In the genomic region with DNA sequence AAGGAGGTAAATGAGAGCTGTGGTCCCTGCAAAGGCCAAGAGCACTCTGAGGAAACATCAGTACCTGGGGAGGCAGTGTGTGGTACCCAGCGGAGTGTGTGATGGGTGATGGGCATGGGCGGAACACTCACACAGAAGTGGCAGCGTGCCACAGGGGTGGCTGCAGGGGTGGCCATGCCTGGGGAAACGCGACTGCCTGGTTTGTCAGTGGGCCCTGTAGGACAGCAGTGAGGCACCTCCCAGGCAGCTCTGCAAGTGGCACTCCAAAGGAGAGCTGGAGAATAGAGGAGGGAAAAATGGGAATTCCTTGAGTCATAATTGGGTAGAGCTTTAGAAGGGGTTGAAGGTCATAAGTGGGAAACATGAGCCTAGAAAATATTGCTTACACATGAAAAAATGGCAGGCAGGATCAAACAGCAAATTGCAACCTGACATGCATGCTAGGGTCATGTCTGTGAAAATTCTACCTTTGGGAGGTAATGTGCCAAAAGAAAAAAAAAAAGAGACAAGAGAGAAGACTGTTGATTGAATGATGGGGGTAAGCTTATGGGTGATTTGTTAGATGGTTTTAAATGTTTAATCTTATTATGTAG, we compare ENCODE assay signal across 13 cellular contexts.
A peak's percentile ranks its signal among the peaks of the same experiment; 100 is the strongest.
DNase-seq lines count a peak whose midpoint lies in the region; ATAC-seq and TF ChIP-seq lines count a peak whose summit lies in the region.
"Had no signal": no experiment of that assay in that cellular context is flagged by ENCODE, and none has a peak within 500 bp of the region (broad histone marks: within the 10 kb centered on the region; RNA-seq: fewer than 3 reads in every experiment).

No MANE protein-coding gene starts in this region.

- no peaks in the 10 kb centered on the region for H3K79me1 ChIP-seq in trophoblast cell (ENCODE audit: low read length)

- H4K12ac ChIP-seq in trophoblast cell (ENCODE audit: low read depth, low read length), result no peak overlapping the region

- TF ChIP-seq CTCF in Caco-2 (IDR thresholded peaks at IDR 0.05; ENCODE audit: insufficient read depth in 1 of 2, low read depth in 1 of 2, low read length in 1 of 2, severe bottlenecking in 1 of 2, unreplicated experiment in 1 of 2) (no peak), PC-3 (conservative IDR thresholded peaks at IDR 0.05; ENCODE audit: low read depth, low read length) (no peak)

- no peak overlapping the region for H3K14ac ChIP-seq in trophoblast cell (ENCODE audit: low read length)

- H3K4ac ChIP-seq in trophoblast cell (ENCODE audit: low read depth, low read length), result no peak overlapping the region

- intact Hi-C loops in Caco-2 (cut with micrococcal nuclease; ENCODE audit: unreplicated experiment), result loop anchor here (5.0 kb wide), 2 partner anchors 69 to 901 kb away; no protein-coding TSS in a partner anchor
- intact Hi-C loops in PC-3 (cut with micrococcal nuclease), result loop anchor here (5.0 kb wide), 2 partner anchors 114 to 916 kb away; no protein-coding TSS in a partner anchor

- no peaks in the 10 kb centered on the region for H3K36me3 ChIP-seq in Caco-2 (ENCODE audit: control insufficient read depth, insufficient read depth, low read length)
- no peaks in the 10 kb centered on the region for H3K36me3 ChIP-seq in PC-3 (ENCODE audit: low read depth, low read length)
- H3K36me3 ChIP-seq in trophoblast cell (ENCODE audit: control insufficient read depth in 1 of 2, insufficient read depth in 2 of 2, low read length in 2 of 2), result no peaks in the 10 kb centered on the region
- H3K36me3 ChIP-seq: BE2C had no signal

- H3F3A ChIP-seq in PC-3 (ENCODE audit: low read length, unreplicated experiment), result no peaks in the 10 kb centered on the region

- H3K27me3 Mint-ChIP-seq in Caco-2 (ENCODE audit: insufficient read depth, unreplicated experiment), result peaks cover 4% of the 10 kb centered on the region
- H3K27me3 Mint-ChIP-seq: CD4-positive, alpha-beta T cell had no signal

- no peak overlapping the region for H2AK5ac ChIP-seq in trophoblast cell (ENCODE audit: low read length)

- BruUV-seq in Caco-2 (replicated peaks; lab: Mats Ljungman, UMichigan), result no TSS peak
- no TSS peak for BruUV-seq in PC-3 (replicated peaks; lab: Mats Ljungman, UMichigan)

- H3K9me3 Mint-ChIP-seq in Caco-2 (ENCODE audit: unreplicated experiment), result no peaks in the 10 kb centered on the region
- H3K9me3 Mint-ChIP-seq: CD4-positive, alpha-beta T cell had no signal

- no peak overlapping the region for H4K91ac ChIP-seq in trophoblast cell (ENCODE audit: low read depth, low read length)

- H3K79me2 ChIP-seq in PC-3 (ENCODE audit: low read length), result no peaks in the 10 kb centered on the region
- no peaks in the 10 kb centered on the region for H3K79me2 ChIP-seq in trophoblast cell (ENCODE audit: control insufficient read depth, insufficient read depth, low read length, poor library complexity)

- no peaks in the 10 kb centered on the region for H3K9me2 ChIP-seq in PC-3 (replicated peaks; ENCODE audit: low read length)
- H3K9me2 ChIP-seq: SK-N-SH had no signal

- H3K23ac ChIP-seq in trophoblast cell (ENCODE audit: low read length), result peak overlapping the region; percentile 27

- H3K9ac ChIP-seq in PC-3 (ENCODE audit: low read length), result peak overlapping the region; percentile 31
- H3K9ac ChIP-seq in trophoblast cell (ENCODE audit: low read length), result peak overlapping the region; percentile 42
- H3K9ac ChIP-seq: SK-N-SH had no signal

- H3K36me3 Mint-ChIP-seq in Caco-2 (ENCODE audit: insufficient read depth, unreplicated experiment), result no peaks in the 10 kb centered on the region

- peaks cover 20% of the 10 kb centered on the region for H3K4me1 Mint-ChIP-seq in Caco-2 (ENCODE audit: low read depth, unreplicated experiment)

- POLR2A ChIA-PET in Caco-2 (lab: Charles Lee) (interaction anchor here (0.5 to 1.4 kb wide), 2 partner anchors 122 to 124 kb away, joined by 5 to 6 read pairs; no protein-coding TSS in a partner anchor), PC-3 (lab: Charles Lee; ENCODE audit: unreplicated experiment) (no interaction called here)

- WGBS in trophoblast cell (ENCODE audit: extremely low coverage, insufficient coverage, insufficient read length), result no CpG with 5 or more reads among the region's 5 CpGs

- no peak overlapping the region for H2BK12ac ChIP-seq in trophoblast cell (ENCODE audit: low read length)

- H3K4me3 Mint-ChIP-seq in Caco-2 (ENCODE audit: unreplicated experiment), result no peak overlapping the region
- H3K4me3 Mint-ChIP-seq: CD4-positive, alpha-beta T cell had no signal

- no peak for ATAC-seq in PC-3

- H3K18ac ChIP-seq in trophoblast cell (ENCODE audit: low read length), result no peak overlapping the region

- DNase-seq in NCI-H1417 (lab: John Stamatoyannopoulos, UW) (peak in 2 of 3 experiments; percentile 26 to 59), NCI-H1417 treated with DMSO at 0.1 percent for 48 hours (lab: John Stamatoyannopoulos, UW) (no peak), Caco-2 (no peak), PC-3 (no peak), trophoblast cell (no peak), cerebellum (ENCODE audit: low spot score) (no peak)
- DNase-seq in stimulated activated CD4-positive, alpha-beta T cell treated with anti-CD3 and anti-CD28 coated beads, Interleukin-1b, Interleukin-23, amount 100 ng/mL, for 48 hours, result no peak
- DNase-seq in stimulated activated CD4-positive, alpha-beta T cell treated with anti-CD3 and anti-CD28 coated beads, Interleukin-2, amount 100 ng/mL, for 24 hours, result no peak
- DNase-seq: BE2C; CD4-positive, alpha-beta T cell; NCI-H2227 treated with DMSO at 0.1 percent for 48 hours; RPMI8226; SK-N-SH had no signal

- peak overlapping the region; percentile 83 for H3K27ac ChIP-seq in PC-3 (ENCODE audit: low read length)
- H3K27ac ChIP-seq in trophoblast cell (ENCODE audit: low read depth, low read length), result no peak overlapping the region

- H3K4me3 ChIP-seq in Caco-2 (ENCODE audit: low read depth, low read length) (no peak overlapping the region), PC-3 (ENCODE audit: low read length) (peak overlapping the region; percentile 32; the same call in 1 of the 2 replicates), trophoblast cell (ENCODE audit: low read depth, low read length) (no peak overlapping the region)

- H3K9me3 ChIP-seq in Caco-2, result no peaks in the 10 kb centered on the region
- H3K9me3 ChIP-seq in PC-3 (ENCODE audit: low read length), result no peaks in the 10 kb centered on the region
- H3K9me3 ChIP-seq in trophoblast cell (ENCODE audit: insufficient read depth, low read depth, low read length), result peaks cover 5% of the 10 kb centered on the region
- H3K9me3 ChIP-seq: BE2C, SK-N-SH had no signal

- H3K27ac Mint-ChIP-seq in Caco-2 (ENCODE audit: unreplicated experiment), result peak overlapping the region; percentile 7
- H3K27ac Mint-ChIP-seq: CD4-positive, alpha-beta T cell had no signal

- H2BK5ac ChIP-seq in trophoblast cell (ENCODE audit: low read depth, low read length, poor library complexity), result no peak overlapping the region

- H2BK120ac ChIP-seq in trophoblast cell (ENCODE audit: insufficient read depth, low read length, poor library complexity), result no peak overlapping the region

- no peaks in the 10 kb centered on the region; the same call in 1 of the 2 replicates for H3K27me3 ChIP-seq in Caco-2 (replicated peaks; ENCODE audit: control insufficient read depth, insufficient read depth, low read length)
- no peaks in the 10 kb centered on the region for H3K27me3 ChIP-seq in PC-3 (ENCODE audit: low read length)
- no peaks in the 10 kb centered on the region for H3K27me3 ChIP-seq in trophoblast cell (ENCODE audit: insufficient read depth, low read length)
- H3K27me3 ChIP-seq: BE2C had no signal

- H4K8ac ChIP-seq in trophoblast cell (ENCODE audit: low read depth, low read length), result no peak overlapping the region

- H4K20me1 ChIP-seq in PC-3 (ENCODE audit: low read length), result no peaks in the 10 kb centered on the region

- no peak overlapping the region for H2AFZ ChIP-seq in PC-3 (ENCODE audit: low read length)
- no peak overlapping the region for H2AFZ ChIP-seq in trophoblast cell (ENCODE audit: insufficient read depth, low read length, poor library complexity)

- H3K4me1 ChIP-seq in Caco-2 (peaks cover 43% of the 10 kb centered on the region), PC-3 (ENCODE audit: insufficient read depth, low read length) (peaks cover 59% of the 10 kb centered on the region), trophoblast cell (ENCODE audit: control insufficient read depth in 1 of 2, insufficient read depth in 2 of 2, low read length in 2 of 2) (peaks cover 0 to 5% of the 10 kb centered on the region in 2 experiments)
- H3K4me1 ChIP-seq: BE2C had no signal

- H3K4me2 ChIP-seq in PC-3 (ENCODE audit: low read length) (peak overlapping the region; percentile 77), trophoblast cell (ENCODE audit: low read length) (no peak overlapping the region)
- H3K4me2 ChIP-seq: SK-N-SH had no signal

- CTCF ChIA-PET in Caco-2 (lab: Charles Lee), result interaction anchor here (0.6 to 2.0 kb wide), 6 partner anchors 11 to 129 kb away, joined by 3 to 9 read pairs (median 4); no protein-coding TSS in a partner anchor
- CTCF ChIA-PET in PC-3 (lab: Charles Lee), result interaction anchor here (0.8 kb wide), 1 partner anchor 14 kb away, joined by 4 read pairs; no protein-coding TSS in a partner anchor

Comparison
In these comparisons a context has a peak if more than half of its experiments do, and no peak if none do; other contexts are left out.
1. DNase-seq: peak in NCI-H1417 (2 of 3); none in NCI-H1417 treated with DMSO at 0.1 percent for 48 hours (single experiment), Caco-2 (0 of 2), PC-3 (single experiment), trophoblast cell (0 of 2), stimulated activated CD4-positive, alpha-beta T cell treated with anti-CD3 and anti-CD28 coated beads, Interleukin-1b, Interleukin-23, amount 100 ng/mL, for 48 hours (single experiment), stimulated activated CD4-positive, alpha-beta T cell treated with anti-CD3 and anti-CD28 coated beads, Interleukin-2, amount 100 ng/mL, for 24 hours (0 of 2) and cerebellum (single experiment).